In the genomic region with DNA sequence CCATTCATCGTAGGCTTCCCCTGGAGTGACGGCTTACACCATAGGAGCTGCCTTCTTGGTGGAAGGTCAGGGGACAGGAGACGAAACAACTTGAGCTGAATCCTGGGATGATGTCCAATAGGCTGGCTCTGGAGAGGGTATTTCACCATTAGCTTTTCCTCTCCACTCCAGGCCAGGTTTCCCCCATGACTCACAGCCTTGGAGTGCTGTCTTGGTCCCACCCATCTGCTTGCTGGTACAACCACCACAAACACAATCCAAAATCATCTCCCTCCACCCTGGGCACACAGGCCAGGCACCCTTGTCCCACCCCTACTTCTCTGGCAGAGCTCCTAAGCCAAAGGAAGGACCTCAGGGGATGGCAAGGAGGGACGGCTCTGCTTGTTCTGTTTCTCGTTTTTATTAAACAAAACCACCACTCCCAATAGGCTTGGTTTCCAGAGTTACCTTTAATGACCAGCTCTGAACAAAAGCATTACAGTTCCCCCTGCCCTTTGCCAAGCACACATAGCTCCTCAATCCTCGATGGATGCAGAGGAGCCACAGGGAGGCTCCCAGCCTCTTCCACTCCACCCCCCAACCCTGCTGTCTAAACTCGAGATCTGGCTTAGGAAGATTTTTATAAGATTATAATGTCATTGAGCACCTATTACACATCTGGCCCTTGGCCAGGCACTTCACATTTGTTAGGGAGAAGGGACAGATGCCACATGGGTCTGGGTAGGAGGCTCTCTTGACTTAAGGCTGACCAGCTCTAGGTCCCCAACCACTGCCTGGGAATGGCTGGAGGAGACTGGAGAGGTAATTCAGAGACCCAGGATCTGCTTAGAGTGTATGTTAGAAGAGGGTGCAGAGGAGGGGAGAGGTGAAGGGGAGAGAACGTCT, we compare ENCODE assay signal across 9 cellular contexts. TPM values are rescaled to one million over a fixed set of nuclear protein-coding genes. Genes with fewer than 3 reads are reported as not detected.
DNase-seq lines count a peak whose midpoint lies in the region; ATAC-seq lines count a peak whose summit lies in the region.
"Had no signal": no experiment of that assay in that cellular context is flagged by ENCODE, and none has a peak within 500 bp of the region (broad histone marks: within the 10 kb centered on the region; RNA-seq: fewer than 3 reads in every experiment).

No MANE protein-coding gene starts in this region.

- no peak for ATAC-seq in GM21390 (IDR thresholded peaks at IDR 0.05; ENCODE audit: unreplicated experiment)
- no peak for ATAC-seq in HG03139 (IDR thresholded peaks at IDR 0.05; ENCODE audit: unreplicated experiment)
- ATAC-seq in GM18873 (IDR thresholded peaks at IDR 0.05; ENCODE audit: low FRiP score, unreplicated experiment), result no peak

- peak; percentile 65 for DNase-seq in 8988T
- peak; percentile 36 for DNase-seq in NCI-H446 treated with DMSO at 0.1 percent for 48 hours (lab: John Stamatoyannopoulos, UW)
- peak; percentile 89 for DNase-seq in dermis blood vessel endothelial cell
- peak; percentile 36 for DNase-seq in midbrain (lab: John Stamatoyannopoulos, UW)
- no peak for DNase-seq in putamen (ENCODE audit: low spot score)
- DNase-seq: CD4-positive, alpha-beta T cell had no signal

RNA-seq across cellular contexts. Expression of gene CAVIN1, which starts 13.3 kb away (rescaled TPM):
- 768 and 840 TPM in 2 replicates for total RNA-seq in dermis blood vessel endothelial cell

RNA-seq across cellular contexts. Expression of gene STAT3, which starts 21.5 kb away (rescaled TPM):
- 131 and 179 TPM in 2 replicates for total RNA-seq in dermis blood vessel endothelial cell

RNA-seq across cellular contexts. Expression of gene ATP6V0A1, which starts 49.0 kb away (rescaled TPM):
- 27.9 and 42.9 TPM in 2 replicates for total RNA-seq in dermis blood vessel endothelial cell
